ENCODE assay signal across 2 cellular contexts in genomic region chr9:128257086-128257825, GRCh38.
A peak's percentile ranks its signal among the peaks of the same experiment; 100 is the strongest.
TF ChIP-seq lines count a peak whose summit lies in the region.

No MANE protein-coding gene starts in this region.

TF ChIP-seq in A549, 52 proteins besides CTCF, POLR2A, EP300 and RAD21 (continued from another document):
- TF ChIP-seq NR3C1 (IDR thresholded peaks at IDR 0.05) (no peak), PBX3 (IDR thresholded peaks at IDR 0.05) (no peak), HOXB5 (CRISPR knock-in tag; IDR thresholded peaks at IDR 0.05) (no peak), EHF (CRISPR knock-in tag; IDR thresholded peaks at IDR 0.05) (no peak), JUN (IDR thresholded peaks at IDR 0.05) (0 out of 5 replicates have a peak, but pooled peaks of 1 of the 2 experiments have one; percentile 26), RCOR1 (IDR thresholded peaks at IDR 0.05; ENCODE audit: low read depth, low read length) (no peak), RFX5 (IDR thresholded peaks at IDR 0.05) (no peak), HOXB13 (CRISPR knock-in tag; IDR thresholded peaks at IDR 0.05; ENCODE audit: low read depth) (no peak), POLR2AphosphoS2 (conservative IDR thresholded peaks at IDR 0.05; ENCODE audit: low read length) (0 out of 2 replicates have a peak, but pooled peaks have one; percentile 1), HES2 (IDR thresholded peaks at IDR 0.05) (no peak), BHLHE40 (IDR thresholded peaks at IDR 0.05; ENCODE audit: low read depth, low read length) (no peak), PHF8 (IDR thresholded peaks at IDR 0.05; ENCODE audit: borderline replicate concordance, low read depth) (no peak), ZFP36 (IDR thresholded peaks at IDR 0.05; ENCODE audit: borderline replicate concordance, partially characterized antibody) (no peak)
- TF ChIP-seq, protein P1, sequence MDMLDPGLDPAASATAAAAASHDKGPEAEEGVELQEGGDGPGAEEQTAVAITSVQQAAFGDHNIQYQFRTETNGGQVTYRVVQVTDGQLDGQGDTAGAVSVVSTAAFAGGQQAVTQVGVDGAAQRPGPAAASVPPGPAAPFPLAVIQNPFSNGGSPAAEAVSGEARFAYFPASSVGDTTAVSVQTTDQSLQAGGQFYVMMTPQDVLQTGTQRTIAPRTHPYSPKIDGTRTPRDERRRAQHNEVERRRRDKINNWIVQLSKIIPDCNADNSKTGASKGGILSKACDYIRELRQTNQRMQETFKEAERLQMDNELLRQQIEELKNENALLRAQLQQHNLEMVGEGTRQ (IDR thresholded peaks at IDR 0.05) = no peak

TF ChIP-seq in GM23338, 12 proteins besides CTCF, POLR2A, EP300 and RAD21 (continued from another document):
- TF ChIP-seq EZH2 (IDR thresholded peaks at IDR 0.05; ENCODE audit: low read depth, unreplicated experiment) (no peak), EZH2phosphoT487 (IDR thresholded peaks at IDR 0.05; ENCODE audit: unreplicated experiment) (no peak), REST (IDR thresholded peaks at IDR 0.05; ENCODE audit: unreplicated experiment) (no peak), STAT1 (IDR thresholded peaks at IDR 0.05; ENCODE audit: unreplicated experiment) (no peak), POLR2AphosphoS5 (IDR thresholded peaks at IDR 0.05; ENCODE audit: low read depth) (no peak), ZNF462 (CRISPR knock-in tag; IDR thresholded peaks at IDR 0.05) (no peak), ZNF114 (CRISPR knock-in tag; IDR thresholded peaks at IDR 0.05) (no peak)
- TF ChIP-seq, protein P2, sequence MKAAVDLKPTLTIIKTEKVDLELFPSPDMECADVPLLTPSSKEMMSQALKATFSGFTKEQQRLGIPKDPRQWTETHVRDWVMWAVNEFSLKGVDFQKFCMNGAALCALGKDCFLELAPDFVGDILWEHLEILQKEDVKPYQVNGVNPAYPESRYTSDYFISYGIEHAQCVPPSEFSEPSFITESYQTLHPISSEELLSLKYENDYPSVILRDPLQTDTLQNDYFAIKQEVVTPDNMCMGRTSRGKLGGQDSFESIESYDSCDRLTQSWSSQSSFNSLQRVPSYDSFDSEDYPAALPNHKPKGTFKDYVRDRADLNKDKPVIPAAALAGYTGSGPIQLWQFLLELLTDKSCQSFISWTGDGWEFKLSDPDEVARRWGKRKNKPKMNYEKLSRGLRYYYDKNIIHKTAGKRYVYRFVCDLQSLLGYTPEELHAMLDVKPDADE (IDR thresholded peaks at IDR 0.05) = no peak
TF ChIP-seq in GM23338: peak in this region for 0.
